In genomic region chr17:80064696-80065095, GRCh38 we compare ENCODE assay signal across 20 cellular contexts. TPM values are rescaled to one million over a fixed set of nuclear protein-coding genes. Genes with fewer than 3 reads are reported as not detected.
DNase-seq lines count a peak whose midpoint lies in the region; ATAC-seq and TF ChIP-seq lines count a peak whose summit lies in the region.
"Had no signal": no experiment of that assay in that cellular context is flagged by ENCODE, and none has a peak within 500 bp of the region (broad histone marks: within the 10 kb centered on the region; RNA-seq: fewer than 3 reads in every experiment).

No MANE protein-coding gene starts in this region.

- H3K27me3 ChIP-seq in gastroesophageal sphincter (no peaks in the 10 kb centered on the region), spleen (replicated peaks in 1 of 7) (no peaks in the 10 kb centered on the region), foreskin keratinocyte (peaks cover 12% of the 10 kb centered on the region)
- H3K27me3 ChIP-seq: colonic mucosa, thyroid gland had no signal

- BruUV-seq in MCF 10A (replicated peaks; lab: Mats Ljungman, UMichigan): no TSS peak

- DNase-seq in HCEC 1CT (peak; percentile 3), WTC11 (ENCODE audit: low spot score) (no peak), spleen (no peak), NCI-H526 treated with DMSO at 0.1 percent for 48 hours (lab: John Stamatoyannopoulos, UW) (no peak), foreskin keratinocyte (no peak), MCF 10A (ENCODE audit: unreplicated experiment) (no peak)
- DNase-seq: activated CD4-positive, alpha-beta T cell treated with anti-CD3 and anti-CD28 coated beads for 4 hours; CD8-positive, alpha-beta memory T cell; DND-41; naive thymus-derived CD8-positive, alpha-beta T cell; NCI-H1436 treated with DMSO at 0.1 percent for 48 hours; stimulated activated CD4-positive, alpha-beta T cell treated with anti-CD3 and anti-CD28 coated beads, Interleukin-2, amount 100 ng/mL, for 24 hours; stimulated activated naive CD4-positive, alpha-beta T cell had no signal

- H3K4me3 ChIP-seq in gastroesophageal sphincter: no peak overlapping the region
- H3K4me3 ChIP-seq in spleen: no peak overlapping the region
- H3K4me3 ChIP-seq: colonic mucosa, thyroid gland had no signal

- peaks cover 0 to 33% (median 14%) of the 10 kb centered on the region in 3 donors for H3K4me1 ChIP-seq in gastroesophageal sphincter
- H3K4me1 ChIP-seq in spleen: peaks cover 4 to 49% (median 23%) of the 10 kb centered on the region in 6 donors
- no peaks in the 10 kb centered on the region for H3K4me1 ChIP-seq in foreskin keratinocyte
- H3K4me1 ChIP-seq: colonic mucosa had no signal

- POLR2A ChIA-PET in WTC11 (lab: Charles Lee): no interaction called here
- POLR2A ChIA-PET in MCF 10A (lab: Yijun Ruan, JAX): no interaction called here

- CTCF ChIA-PET in WTC11 (lab: Charles Lee) (interaction anchor here (0.5 to 2.3 kb wide), 3 partner anchors 37 to 94 kb away, joined by 3 to 9 read pairs (median 6); partner anchors contain the start of gene GAA), MCF 10A (lab: Yijun Ruan, JAX) (interaction anchor here (0.7 kb wide), 1 partner anchor 118 kb away, joined by 3 read pairs; no protein-coding TSS in a partner anchor)

- 54 to 100% methylated on average over 3 to 7 of the region's 8 CpGs for WGBS in gastroesophageal sphincter (ENCODE audit: low coverage in 1 of 2), 2 donors
- WGBS in spleen, 5 donors: 75 to 89% (median 77%) methylated on average over 8 of the region's 8 CpGs

- H3K27ac Mint-ChIP-seq in WTC11: no peak overlapping the region
- H3K27ac Mint-ChIP-seq in MCF 10A (ENCODE audit: low read depth, unreplicated experiment): no peak overlapping the region
- H3K27ac Mint-ChIP-seq: activated naive CD4-positive, alpha-beta T cell treated with anti-CD3 and anti-CD28 coated beads, Interleukin-2, amount 50 U/mL, for 24 hours; CD8-positive, alpha-beta memory T cell; memory B cell; naive thymus-derived CD8-positive, alpha-beta T cell had no signal

- H3K36me3 ChIP-seq in gastroesophageal sphincter: no peaks in the 10 kb centered on the region
- H3K36me3 ChIP-seq in spleen: no peaks in the 10 kb centered on the region
- H3K36me3 ChIP-seq: colonic mucosa, thyroid gland had no signal

- no peak for TF ChIP-seq EP300 in gastroesophageal sphincter (IDR thresholded peaks at IDR 0.05)

- H3K4me3 Mint-ChIP-seq in WTC11 (no peak overlapping the region), MCF 10A (ENCODE audit: unreplicated experiment) (no peak overlapping the region)
- H3K4me3 Mint-ChIP-seq: activated naive CD4-positive, alpha-beta T cell treated with anti-CD3 and anti-CD28 coated beads, Interleukin-2, amount 50 U/mL, for 24 hours; CD8-positive, alpha-beta memory T cell; memory B cell; naive thymus-derived CD8-positive, alpha-beta T cell had no signal

- intact Hi-C loops in spleen (cut with DNase I; ENCODE audit: low total_unique reads): no loop called here
- intact Hi-C loops in MCF 10A (cut with micrococcal nuclease): no loop called here

- no peaks in the 10 kb centered on the region for H3K9me3 Mint-ChIP-seq in WTC11
- H3K9me3 Mint-ChIP-seq in MCF 10A (ENCODE audit: unreplicated experiment): no peaks in the 10 kb centered on the region
- H3K9me3 Mint-ChIP-seq: activated naive CD4-positive, alpha-beta T cell treated with anti-CD3 and anti-CD28 coated beads, Interleukin-2, amount 50 U/mL, for 24 hours; brain; memory B cell had no signal

- H3K27ac ChIP-seq in gastroesophageal sphincter: peak overlapping the region in 3 of 4 donors; percentile 31 to 63 (median 62)
- peak overlapping the region in 5 of 8 donors; percentile 2 to 82 (median 78) for H3K27ac ChIP-seq in spleen
- H3K27ac ChIP-seq in foreskin keratinocyte: no peak overlapping the region
- H3K27ac ChIP-seq: colonic mucosa, thyroid gland had no signal

- H3K36me3 Mint-ChIP-seq in WTC11 (no peaks in the 10 kb centered on the region; the same call in 1 of the 2 replicates), MCF 10A (ENCODE audit: insufficient read depth, unreplicated experiment) (no peaks in the 10 kb centered on the region)
- H3K36me3 Mint-ChIP-seq: activated naive CD4-positive, alpha-beta T cell treated with anti-CD3 and anti-CD28 coated beads, Interleukin-2, amount 50 U/mL, for 24 hours; CD8-positive, alpha-beta memory T cell; memory B cell; naive thymus-derived CD8-positive, alpha-beta T cell had no signal

- TF ChIP-seq POLR2A in gastroesophageal sphincter (IDR thresholded peaks at IDR 0.05) (no peak), spleen (IDR thresholded peaks at IDR 0.05) (no peak)

- no peak for ATAC-seq in WTC11
- no peak for ATAC-seq in gastroesophageal sphincter
- no peak for ATAC-seq in activated CD4-positive, CD25-positive, alpha-beta regulatory T cell treated with anti-CD3 and anti-CD28 coated beads, Interleukin-2, amount 50 U/mL, for 24 hours
- ATAC-seq in foreskin keratinocyte: no peak
- ATAC-seq: naive thymus-derived CD8-positive, alpha-beta T cell had no signal

- TF ChIP-seq CTCF in WTC11 (IDR thresholded peaks at IDR 0.05) (no peak), gastroesophageal sphincter (IDR thresholded peaks at IDR 0.05) (no peak), spleen (IDR thresholded peaks at IDR 0.05 in 8 of 11, conservative IDR thresholded peaks at IDR 0.05 in 3 of 11) (no peak), foreskin keratinocyte (conservative IDR thresholded peaks at IDR 0.05) (no peak), MCF 10A (IDR thresholded peaks at IDR 0.05; ENCODE audit: unreplicated experiment) (no peak)

- H3K27me3 Mint-ChIP-seq in WTC11 (ENCODE audit: low read depth) (no peaks in the 10 kb centered on the region), MCF 10A (ENCODE audit: insufficient read depth, unreplicated experiment) (no peaks in the 10 kb centered on the region)
- H3K27me3 Mint-ChIP-seq: activated naive CD4-positive, alpha-beta T cell treated with anti-CD3 and anti-CD28 coated beads, Interleukin-2, amount 50 U/mL, for 24 hours; brain; naive thymus-derived CD8-positive, alpha-beta T cell had no signal

- H3K4me1 Mint-ChIP-seq in WTC11 (peaks cover 23% of the 10 kb centered on the region), MCF 10A (ENCODE audit: insufficient read depth, unreplicated experiment) (peaks cover 8% of the 10 kb centered on the region)
- H3K4me1 Mint-ChIP-seq: activated naive CD4-positive, alpha-beta T cell treated with anti-CD3 and anti-CD28 coated beads, Interleukin-2, amount 50 U/mL, for 24 hours; memory B cell had no signal

- H3K9me3 ChIP-seq in gastroesophageal sphincter (no peaks in the 10 kb centered on the region), spleen (no peaks in the 10 kb centered on the region)
- H3K9me3 ChIP-seq: colonic mucosa, thyroid gland had no signal

TF ChIP-seq in WTC11, 78 proteins besides CTCF, POLR2A, EP300 and RAD21:
- TF ChIP-seq, protein P1, sequence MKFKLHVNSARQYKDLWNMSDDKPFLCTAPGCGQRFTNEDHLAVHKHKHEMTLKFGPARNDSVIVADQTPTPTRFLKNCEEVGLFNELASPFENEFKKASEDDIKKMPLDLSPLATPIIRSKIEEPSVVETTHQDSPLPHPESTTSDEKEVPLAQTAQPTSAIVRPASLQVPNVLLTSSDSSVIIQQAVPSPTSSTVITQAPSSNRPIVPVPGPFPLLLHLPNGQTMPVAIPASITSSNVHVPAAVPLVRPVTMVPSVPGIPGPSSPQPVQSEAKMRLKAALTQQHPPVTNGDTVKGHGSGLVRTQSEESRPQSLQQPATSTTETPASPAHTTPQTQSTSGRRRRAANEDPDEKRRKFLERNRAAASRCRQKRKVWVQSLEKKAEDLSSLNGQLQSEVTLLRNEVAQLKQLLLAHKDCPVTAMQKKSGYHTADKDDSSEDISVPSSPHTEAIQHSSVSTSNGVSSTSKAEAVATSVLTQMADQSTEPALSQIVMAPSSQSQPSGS (CRISPR knock-in tag; IDR thresholded peaks at IDR 0.05; ENCODE audit: borderline replicate concordance, low read depth): no peak
- TF ChIP-seq ZNF263 (CRISPR knock-in tag; IDR thresholded peaks at IDR 0.05; ENCODE audit: low read depth) (peak; percentile 74; the same call in 1 of the 2 replicates), ATF1 (CRISPR knock-in tag; IDR thresholded peaks at IDR 0.05) (no peak), CREM (CRISPR knock-in tag; IDR thresholded peaks at IDR 0.05) (no peak), KAT7 (CRISPR knock-in tag; IDR thresholded peaks at IDR 0.05; ENCODE audit: borderline replicate concordance) (no peak)

RNA-seq across cellular contexts. Expression of gene CCDC40, which starts 28.3 kb away (rescaled TPM):
- 15.1 to 16.3 TPM (median 15.2 TPM) in 3 replicates for total RNA-seq in WTC11 (2021)
- 10 to 100 TPM in 1 of 4 donors, 1 to 10 TPM in 3; 4.3 to 17.3 (median 5.5) TPM for total RNA-seq in gastroesophageal sphincter
- 1 to 10 TPM; 1.2 to 8.3 (median 3.8) TPM for total RNA-seq in spleen
- polyA plus RNA-seq in spleen: under 1 TPM; 0.30 to 0.70 (median 0.64) TPM
- 1.3 and 2.1 TPM in 2 replicates for total RNA-seq in foreskin keratinocyte
- 0.52 and 1.0 TPM in 2 replicates for polyA plus RNA-seq in foreskin keratinocyte
- total RNA-seq in MCF 10A (2022): 4.1 and 4.8 TPM in 2 replicates
- polyA plus RNA-seq: CD8-positive, alpha-beta memory T cell had no signal

RNA-seq across cellular contexts. Expression of gene TBC1D16, which starts 29.0 kb away (rescaled TPM):
- total RNA-seq in WTC11 (2021) (89.8 to 96.1 TPM (median 90.4 TPM) in 3 replicates), gastroesophageal sphincter (10 to 100 TPM; 26.5 to 44.3 (median 36.3) TPM), spleen (10 to 100 TPM in 6 of 7 donors, 1 to 10 TPM in 1; 5.6 to 33.6 (median 25.5) TPM), foreskin keratinocyte (19.3 and 22.4 TPM in 2 replicates), MCF 10A (2022) (21.1 and 26.5 TPM in 2 replicates)
- polyA plus RNA-seq in spleen (1 to 10 TPM; 1.3 to 5.4 (median 3.0) TPM), foreskin keratinocyte (5.5 and 5.9 TPM in 2 replicates)

RNA-seq across cellular contexts. Expression of gene GAA, which starts 36.7 kb away (rescaled TPM):
- total RNA-seq in WTC11 (2021) (91.6 to 97.7 TPM (median 93.9 TPM) in 3 replicates), gastroesophageal sphincter (10 to 100 TPM; 35.6 to 73.2 (median 47.4) TPM), spleen (100 to 1,000 TPM in 5 of 7 donors, 10 to 100 TPM in 2; 53.6 to 166 (median 133) TPM), foreskin keratinocyte (4.0 and 8.1 TPM in 2 replicates), MCF 10A (2022) (26.0 and 31.3 TPM in 2 replicates)
- polyA plus RNA-seq in spleen (10 to 100 TPM; 22.7 to 53.8 (median 34.3) TPM), foreskin keratinocyte (4.0 and 8.0 TPM in 2 replicates)
